Comparison of ENCODE assay signal across 10 cellular contexts in genomic region chr2:227474406-227474805, GRCh38. TPM values are rescaled to one million over a fixed set of nuclear protein-coding genes. Genes with fewer than 3 reads are reported as not detected.
DNase-seq lines count a peak whose midpoint lies in the region; ATAC-seq and TF ChIP-seq lines count a peak whose summit lies in the region.
"Had no signal": no experiment of that assay in that cellular context is flagged by ENCODE, and none has a peak within 500 bp of the region (broad histone marks: within the 10 kb centered on the region; RNA-seq: fewer than 3 reads in every experiment).

No MANE protein-coding gene starts in this region.

- no peaks in the 10 kb centered on the region for H3K9me3 ChIP-seq in PC-3 (ENCODE audit: low read length)
- H3K9me3 ChIP-seq in smooth muscle cell (replicated peaks; ENCODE audit: low read depth) = no peaks in the 10 kb centered on the region
- H3K9me3 ChIP-seq: ovary had no signal

- H3K4me2 ChIP-seq in PC-3 (ENCODE audit: low read length) (peak overlapping the region; percentile 83), smooth muscle cell (peak overlapping the region; percentile 97)

- H4K20me1 ChIP-seq in PC-3 (ENCODE audit: low read length) (peaks cover 50% of the 10 kb centered on the region), smooth muscle cell (ENCODE audit: low read depth) (peaks cover 70% of the 10 kb centered on the region)

- no peaks in the 10 kb centered on the region for H3K9me2 ChIP-seq in PC-3 (replicated peaks; ENCODE audit: low read length)

- TF ChIP-seq CTCF in PC-3 (conservative IDR thresholded peaks at IDR 0.05; ENCODE audit: low read depth, low read length) (no peak), fibroblast of pulmonary artery (IDR thresholded peaks at IDR 0.05; ENCODE audit: low read length, missing control alignments) (no peak), smooth muscle cell (IDR thresholded peaks at IDR 0.05; ENCODE audit: borderline replicate concordance, insufficient read depth, poor library complexity, severe bottlenecking) (no peak)

- H3K79me2 ChIP-seq in PC-3 (ENCODE audit: low read length) = peaks cover 72% of the 10 kb centered on the region
- H3K79me2 ChIP-seq in smooth muscle cell (ENCODE audit: low read depth) = peaks cover 72% of the 10 kb centered on the region

- H3K4me3 ChIP-seq in PC-3 (ENCODE audit: low read length) = peak overlapping the region; percentile 94
- H3K4me3 ChIP-seq in fibroblast of pulmonary artery (replicated peaks; ENCODE audit: low read depth, low read length) = peak overlapping the region; percentile 89
- peak overlapping the region; percentile 99 for H3K4me3 ChIP-seq in smooth muscle cell
- H3K4me3 ChIP-seq: ovary had no signal

- POLR2A ChIA-PET in PC-3 (lab: Charles Lee; ENCODE audit: unreplicated experiment) = no interaction called here

- H3K4me1 ChIP-seq in PC-3 (ENCODE audit: insufficient read depth, low read length) (peaks cover 44% of the 10 kb centered on the region), smooth muscle cell (ENCODE audit: low read depth) (peaks cover 12% of the 10 kb centered on the region)

- CTCF ChIA-PET in PC-3 (lab: Charles Lee) = interaction anchor here (0.5 to 0.6 kb wide), 2 partner anchors 292 to 721 kb away, joined by 3 to 4 read pairs; no protein-coding TSS in a partner anchor

- H2AFZ ChIP-seq in PC-3 (ENCODE audit: low read length) (no peak overlapping the region), smooth muscle cell (ENCODE audit: low read depth) (no peak overlapping the region)

- no peak overlapping the region for H3K9ac ChIP-seq in PC-3 (ENCODE audit: low read length)
- peak overlapping the region; percentile 97 for H3K9ac ChIP-seq in smooth muscle cell (ENCODE audit: low read depth)

- no peaks in the 10 kb centered on the region for H3K27me3 ChIP-seq in PC-3 (ENCODE audit: low read length)
- H3K27me3 ChIP-seq in smooth muscle cell (ENCODE audit: low read depth) = no peaks in the 10 kb centered on the region
- H3K27me3 ChIP-seq: ovary had no signal

- intact Hi-C loops in PC-3 (cut with micrococcal nuclease) = loop anchor here (1.0 to 10.0 kb wide), 4 partner anchors 28 to 400 kb away; partner anchors contain the start of gene DAW1

- H3K4me1 Mint-ChIP-seq in T-helper 2 cell treated with Interferon-gamma antibody and Interleukin-4, amounts not matched to agents 5 μg/mL and 100 μg/mL, for 36 hours (ENCODE audit: low read depth) = peaks cover 27% of the 10 kb centered on the region

- WGBS in smooth muscle cell (ENCODE audit: low lambda C conversion rate) = 67% methylated on average over 3 of the region's 3 CpGs

- H3K4me3 Mint-ChIP-seq in T-helper 2 cell treated with Interferon-gamma antibody and Interleukin-4, amounts not matched to agents 5 μg/mL and 100 μg/mL, for 36 hours = peak overlapping the region; percentile 96

- peak overlapping the region; percentile 62 for H3K27ac ChIP-seq in PC-3 (ENCODE audit: low read length)
- H3K27ac ChIP-seq in smooth muscle cell (ENCODE audit: low read depth) = peak overlapping the region; percentile 14
- H3K27ac ChIP-seq: HL-60, ovary had no signal

- no peak for DNase-seq in T-helper 2 cell treated with Interferon-gamma antibody and Interleukin-4, amounts not matched to agents 5 μg/mL and 100 μg/mL, for 36 hours (ENCODE audit: low spot score)
- DNase-seq in T-helper 2 cell (no peak), PC-3 (peak; percentile 82), fibroblast of pulmonary artery (ENCODE audit: low read depth) (no peak), smooth muscle cell (lab: John Stamatoyannopoulos, UW; ENCODE audit: unreplicated experiment) (no peak), NCI-H1694 (lab: John Stamatoyannopoulos, UW) (no peak)
- DNase-seq in NK-92 treated with Interleukin-12 subunit alpha and Interleukin-12 subunit beta, amount 100 ng/mL, for 24 hours (lab: John Stamatoyannopoulos, UW) = no peak
- DNase-seq: ovary had no signal

- H3K9me3 Mint-ChIP-seq in T-helper 2 cell treated with Interferon-gamma antibody and Interleukin-4, amounts not matched to agents 5 μg/mL and 100 μg/mL, for 36 hours = no peaks in the 10 kb centered on the region

- no peak overlapping the region for H3K27ac Mint-ChIP-seq in T-helper 2 cell treated with Interferon-gamma antibody and Interleukin-4, amounts not matched to agents 5 μg/mL and 100 μg/mL, for 36 hours

- no TSS peak for BruUV-seq in PC-3 (replicated peaks; lab: Mats Ljungman, UMichigan)

- H3F3A ChIP-seq in PC-3 (ENCODE audit: low read length, unreplicated experiment) (no peaks in the 10 kb centered on the region), smooth muscle cell (ENCODE audit: low read depth) (no peaks in the 10 kb centered on the region)

- H3K36me3 Mint-ChIP-seq in T-helper 2 cell treated with Interferon-gamma antibody and Interleukin-4, amounts not matched to agents 5 μg/mL and 100 μg/mL, for 36 hours (ENCODE audit: low read depth) = peaks cover 2% of the 10 kb centered on the region

- H3K27me3 Mint-ChIP-seq in T-helper 2 cell treated with Interferon-gamma antibody and Interleukin-4, amounts not matched to agents 5 μg/mL and 100 μg/mL, for 36 hours (ENCODE audit: low read depth) = no peaks in the 10 kb centered on the region

- ATAC-seq in PC-3 (peak; percentile 65), HG03095 (IDR thresholded peaks at IDR 0.05; ENCODE audit: unreplicated experiment) (no peak)

- no peaks in the 10 kb centered on the region for H3K36me3 ChIP-seq in PC-3 (ENCODE audit: low read depth, low read length)
- H3K36me3 ChIP-seq in smooth muscle cell (ENCODE audit: low read depth) = no peaks in the 10 kb centered on the region
- H3K36me3 ChIP-seq: ovary had no signal

RNA-seq across cellular contexts. Expression of gene AGFG1, which starts 2.5 kb away (rescaled TPM):
- total RNA-seq in PC-3 (2014; rRNA removed) (44.0 and 56.3 TPM in 2 replicates), smooth muscle cell (127 and 143 TPM in 2 replicates)
- 60.5 and 61.1 TPM in 2 replicates for polyA plus RNA-seq in smooth muscle cell
